18 cellular contexts compared by ENCODE assay signal in the genomic region with DNA sequence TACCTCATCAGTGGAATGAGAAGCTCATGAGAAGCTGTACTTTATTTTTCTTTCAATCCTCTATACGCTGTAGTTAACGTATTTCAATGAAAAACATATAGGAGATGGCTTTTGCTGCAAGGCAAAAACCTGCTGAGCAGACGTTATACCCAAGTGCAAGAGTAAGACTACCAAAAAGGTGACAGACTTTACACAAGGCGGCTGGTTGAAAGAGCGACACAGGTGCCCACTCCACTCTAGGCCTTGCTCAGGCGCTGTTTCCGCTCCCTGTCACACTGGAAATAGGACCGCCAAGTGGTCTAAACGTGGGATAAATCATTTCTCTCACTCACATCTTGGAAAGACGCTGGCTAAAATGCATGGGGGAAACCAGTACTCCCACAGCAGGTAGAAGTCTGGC. TPM values are rescaled to one million over a fixed set of nuclear protein-coding genes. Genes with fewer than 3 reads are reported as not detected.
DNase-seq lines count a peak whose midpoint lies in the region; ATAC-seq, FAIRE-seq and TF ChIP-seq lines count a peak whose summit lies in the region.
"Had no signal": no experiment of that assay in that cellular context is flagged by ENCODE, and none has a peak within 500 bp of the region (broad histone marks: within the 10 kb centered on the region; RNA-seq: fewer than 3 reads in every experiment).

No MANE protein-coding gene starts in this region.

- H3K9ac ChIP-seq in SU-DHL-6 (ENCODE audit: low read length) (peak overlapping the region; percentile 72), K562 (ENCODE audit: insufficient read depth in 1 of 2, low read depth in 2 of 2, low read length in 2 of 2) (no peak overlapping the region), mesendoderm (ENCODE audit: low read length) (no peak overlapping the region)

- H3F3A ChIP-seq in SU-DHL-6 (ENCODE audit: insufficient read depth), result peaks cover 69% of the 10 kb centered on the region

- TF ChIP-seq CTCF in SU-DHL-6 (IDR thresholded peaks at IDR 0.05; ENCODE audit: insufficient read depth, low read length, poor library complexity, severe bottlenecking), result no peak
- no peak for TF ChIP-seq CTCF in K562 (IDR thresholded peaks at IDR 0.05 in 2 of 3, conservative IDR thresholded peaks at IDR 0.05 in 1 of 3; ENCODE audit: insufficient read depth in 2 of 3, low read depth in 1 of 3, low read length in 3 of 3)
- no peak for TF ChIP-seq CTCF in stomach (IDR thresholded peaks at IDR 0.05)

- intact Hi-C loops in K562 (cut with micrococcal nuclease) (no loop called here), stomach (cut with DNase I; ENCODE audit: low total_unique reads) (no loop called here)

- H3K4me1 ChIP-seq in K562 (replicated peaks in 1 of 2; ENCODE audit: control insufficient read depth in 2 of 2, insufficient read depth in 2 of 2, low read length in 2 of 2), result peaks cover 6 to 51% of the 10 kb centered on the region in 2 experiments
- peaks cover 13 to 71% (median 55%) of the 10 kb centered on the region in 4 donors for H3K4me1 ChIP-seq in stomach
- peaks cover 2% of the 10 kb centered on the region for H3K4me1 ChIP-seq in mesendoderm (ENCODE audit: control insufficient read depth, low read depth, low read length)

- no peaks in the 10 kb centered on the region for H3K9me2 ChIP-seq in SU-DHL-6 (replicated peaks; ENCODE audit: insufficient read depth, low read length)

- TF ChIP-seq POLR2A in K562 (conservative IDR thresholded peaks at IDR 0.05) (no peak), stomach (IDR thresholded peaks at IDR 0.05) (no peak)

- 85% methylated on average over 9 of the region's 10 CpGs for WGBS in K562 (ENCODE audit: insufficient coverage, low coverage, missing lambda C conversion rate)
- 85 to 89% (median 88%) methylated on average over 10 of the region's 10 CpGs for WGBS in stomach, 5 donors
- WGBS in mesendoderm (ENCODE audit: extremely low coverage, insufficient coverage, low lambda C conversion rate), result no CpG with 5 or more reads among the region's 10 CpGs

- no peaks in the 10 kb centered on the region for H3K27me3 ChIP-seq in SU-DHL-6 (ENCODE audit: low read length)
- H3K27me3 ChIP-seq in K562 (ENCODE audit: control insufficient read depth in 2 of 2, insufficient read depth in 2 of 2, low read length in 2 of 2), result no peaks in the 10 kb centered on the region
- no peaks in the 10 kb centered on the region for H3K27me3 ChIP-seq in stomach
- H3K27me3 ChIP-seq in mesendoderm (ENCODE audit: insufficient read depth, low read length, poor library complexity), result no peaks in the 10 kb centered on the region
- H3K27me3 ChIP-seq: dorsolateral prefrontal cortex had no signal

- H2AFZ ChIP-seq in SU-DHL-6 (ENCODE audit: low read depth, low read length, severe bottlenecking) (no peak overlapping the region), K562 (ENCODE audit: low read depth, low read length) (no peak overlapping the region)

- peak overlapping the region; percentile 81 for H3K4me2 ChIP-seq in SU-DHL-6 (ENCODE audit: low read depth, low read length, poor library complexity, severe bottlenecking)
- no peak overlapping the region for H3K4me2 ChIP-seq in K562 (ENCODE audit: insufficient read depth, low read length)
- no peak overlapping the region for H3K4me2 ChIP-seq in mesendoderm (ENCODE audit: low read length)

- in situ Hi-C loops in K562 (cut with MboI), result no loop called here

- DNase-seq in activated naive CD4-positive, alpha-beta T cell treated with anti-CD3 and anti-CD28 coated beads, Interleukin-2, amount 10 ng/mL, durations not matched to agents 7 days and 5 days, result no peak
- DNase-seq in activated naive CD4-positive, alpha-beta T cell (lab: John Stamatoyannopoulos, UW), result no peak
- DNase-seq in K562 (ENCODE audit: extremely low read depth in 1 of 4, low spot score in 3 of 4) (no peak), stomach (no peak), mesendoderm (no peak)
- DNase-seq: activated CD4-positive, CD25-positive, alpha-beta regulatory T cell treated with anti-CD3 and anti-CD28 coated beads, Interleukin-2, amount 50 U/mL, for 72 hours; Calu3; dorsolateral prefrontal cortex; NCI-H1092 treated with DMSO at 0.1 percent for 48 hours; NCI-H2171 had no signal

- H3K79me1 ChIP-seq in mesendoderm (ENCODE audit: low read length), result peaks cover 36% of the 10 kb centered on the region

- H3K9me3 Mint-ChIP-seq in activated naive CD4-positive, alpha-beta T cell treated with anti-CD3 and anti-CD28 coated beads, Interleukin-2, amount 10 ng/mL, durations not matched to agents 7 days and 5 days, result no peaks in the 10 kb centered on the region
- H3K9me3 Mint-ChIP-seq: brain had no signal

- no TSS peak for BruUV-seq in K562 (replicated peaks; lab: Mats Ljungman, UMichigan)

- H3K36me3 Mint-ChIP-seq in activated naive CD4-positive, alpha-beta T cell treated with anti-CD3 and anti-CD28 coated beads, Interleukin-2, amount 10 ng/mL, durations not matched to agents 7 days and 5 days, result peaks cover 80% of the 10 kb centered on the region

- POLR2A ChIA-PET in K562 (lab: Yijun Ruan, JAX), result interaction anchor here (1.1 to 3.7 kb wide), 2 partner anchors 10 to 106 kb away, joined by 3 to 11 read pairs; no protein-coding TSS in a partner anchor

- no peak for TF ChIP-seq RAD21 in K562 (CRISPR knock-in tag; conservative IDR thresholded peaks at IDR 0.05 in 1 of 2, IDR thresholded peaks at IDR 0.05 in 1 of 2)

- no peak overlapping the region for H3K18ac ChIP-seq in mesendoderm (ENCODE audit: low read length)

- H2BK5ac ChIP-seq in mesendoderm (ENCODE audit: low read length), result no peak overlapping the region

- no peaks in the 10 kb centered on the region for H3K27me3 Mint-ChIP-seq in activated naive CD4-positive, alpha-beta T cell treated with anti-CD3 and anti-CD28 coated beads, Interleukin-2, amount 10 ng/mL, durations not matched to agents 7 days and 5 days
- H3K27me3 Mint-ChIP-seq: brain had no signal

- no peak overlapping the region for H4K8ac ChIP-seq in mesendoderm (ENCODE audit: low read depth, low read length)

- H3K56ac ChIP-seq in mesendoderm (ENCODE audit: low read length), result no peak overlapping the region

- H3K9me1 ChIP-seq in K562 (ENCODE audit: control insufficient read depth, insufficient read depth, low read length), result peaks cover 11% of the 10 kb centered on the region

- peaks cover 86% of the 10 kb centered on the region for H3K4me1 Mint-ChIP-seq in activated naive CD4-positive, alpha-beta T cell treated with anti-CD3 and anti-CD28 coated beads, Interleukin-2, amount 10 ng/mL, durations not matched to agents 7 days and 5 days

- no peak for FAIRE-seq in K562 (lab: Jason Lieb, UNC)
- FAIRE-seq: GM12891 had no signal

- H3K23ac ChIP-seq in mesendoderm (ENCODE audit: low read length), result no peak overlapping the region

- peak overlapping the region; percentile 99 for H3K27ac Mint-ChIP-seq in activated naive CD4-positive, alpha-beta T cell treated with anti-CD3 and anti-CD28 coated beads, Interleukin-2, amount 10 ng/mL, durations not matched to agents 7 days and 5 days

- H3K9me3 ChIP-seq in SU-DHL-6 (ENCODE audit: insufficient read depth, low read length) (no peaks in the 10 kb centered on the region), K562 (replicated peaks; ENCODE audit: control insufficient read depth, insufficient read depth, low read depth, low read length) (no peaks in the 10 kb centered on the region), stomach (no peaks in the 10 kb centered on the region)
- H3K9me3 ChIP-seq: prostate gland had no signal

- H3K4me3 Mint-ChIP-seq in activated naive CD4-positive, alpha-beta T cell treated with anti-CD3 and anti-CD28 coated beads, Interleukin-2, amount 10 ng/mL, durations not matched to agents 7 days and 5 days, result peak overlapping the region; percentile 90
- H3K4me3 Mint-ChIP-seq: brain had no signal

- ATAC-seq in K562 (no peak), GM19467 (IDR thresholded peaks at IDR 0.05; ENCODE audit: unreplicated experiment) (no peak), HG02798 (IDR thresholded peaks at IDR 0.05; ENCODE audit: poor library complexity, unreplicated experiment) (no peak)
- ATAC-seq: esophagus mucosa had no signal

- H3K27ac ChIP-seq in SU-DHL-6 (ENCODE audit: low read depth, low read length), result peak overlapping the region; percentile 93
- no peak overlapping the region for H3K27ac ChIP-seq in K562 (ENCODE audit: extremely low read depth, low read depth, low read length)
- peak overlapping the region in 3 of 5 donors; percentile 19 to 99 (median 98) for H3K27ac ChIP-seq in stomach
- H3K27ac ChIP-seq in mesendoderm (ENCODE audit: low read depth, low read length), result no peak overlapping the region
- H3K27ac ChIP-seq: dorsolateral prefrontal cortex, prostate gland had no signal

- H3K36me3 ChIP-seq in SU-DHL-6 (ENCODE audit: low read length), result no peaks in the 10 kb centered on the region
- peaks cover 79% of the 10 kb centered on the region for H3K36me3 ChIP-seq in K562 (ENCODE audit: control insufficient read depth, insufficient read depth, low read length)
- peaks cover 0 to 18% (median 10%) of the 10 kb centered on the region in 4 donors for H3K36me3 ChIP-seq in stomach
- no peaks in the 10 kb centered on the region for H3K36me3 ChIP-seq in mesendoderm (ENCODE audit: control insufficient read depth, insufficient read depth, low read length)
- H3K36me3 ChIP-seq: prostate gland had no signal

- CTCF ChIA-PET in activated naive CD4-positive, alpha-beta T cell treated with anti-CD3 and anti-CD28 coated beads, Interleukin-2, amount 10 ng/mL, durations not matched to agents 7 days and 5 days (lab: Charles Lee), result interaction anchor here (1.4 to 3.3 kb wide), 2 partner anchors 8 to 10 kb away, joined by 4 to 23 read pairs; no protein-coding TSS in a partner anchor
- CTCF ChIA-PET in K562 (lab: Yijun Ruan, JAX; ENCODE audit: low intra/inter-chr PET ratio), result no interaction called here

- no peak overlapping the region for H2BK120ac ChIP-seq in mesendoderm (ENCODE audit: low read depth, low read length)

- no peak overlapping the region for H2BK15ac ChIP-seq in mesendoderm (replicated peaks; ENCODE audit: low read depth)

- no peak overlapping the region for H3K4me3 ChIP-seq in SU-DHL-6 (ENCODE audit: insufficient read depth, low read length, poor library complexity, severe bottlenecking)
- H3K4me3 ChIP-seq in K562, result no peak overlapping the region
- no peak overlapping the region for H3K4me3 ChIP-seq in stomach
- no peak overlapping the region for H3K4me3 ChIP-seq in mesendoderm (ENCODE audit: low read length)
- H3K4me3 ChIP-seq: dorsolateral prefrontal cortex, lung, prostate gland had no signal

- H3K79me2 ChIP-seq in SU-DHL-6 (ENCODE audit: insufficient read depth, low read length) (peaks cover 97% of the 10 kb centered on the region), K562 (ENCODE audit: control insufficient read depth, insufficient read depth, low read length) (peaks cover 98% of the 10 kb centered on the region), mesendoderm (ENCODE audit: control insufficient read depth, insufficient read depth, low read length) (peaks cover 66% of the 10 kb centered on the region)

- H4K5ac ChIP-seq in mesendoderm (ENCODE audit: low read length), result no peak overlapping the region

- no peak overlapping the region for H3K4ac ChIP-seq in mesendoderm (ENCODE audit: low read depth, low read length)

- H2AK5ac ChIP-seq in mesendoderm (ENCODE audit: low read length), result no peak overlapping the region

- TF ChIP-seq EP300 in K562 (IDR thresholded peaks at IDR 0.05; ENCODE audit: low read length), result no peak
- no peak for TF ChIP-seq EP300 in stomach (IDR thresholded peaks at IDR 0.05)

- H4K20me1 ChIP-seq in SU-DHL-6 (ENCODE audit: low read depth, low read length) (no peaks in the 10 kb centered on the region), K562 (replicated peaks; ENCODE audit: control insufficient read depth, insufficient read depth, low read length) (peaks cover 8% of the 10 kb centered on the region; the same call in 1 of the 2 replicates)

RNA-seq across cellular contexts. Expression of a gene that starts 54.5 kb away (rescaled TPM):
- 275 and 554 TPM in 2 replicates for total RNA-seq in K562 (2011; cell fraction: chromatin; rRNA removed; ENCODE audit: low replicate concordance)
- 143 and 198 TPM in 2 replicates for total RNA-seq in K562 (2011; cell fraction: nucleolus; rRNA removed)
- 367 and 537 TPM in 2 replicates for total RNA-seq in K562 (2011; cell fraction: nucleoplasm; rRNA removed)
- 263 and 295 TPM in 2 replicates for total RNA-seq in K562 (2014; rRNA removed)
- 395 and 448 TPM in 2 replicates for total RNA-seq in K562 (2014; rRNA removed; fragmentation: Illumina TruSeq; extraction: Trizol)
- 284 and 309 TPM in 2 replicates for total RNA-seq in K562 (2015; rRNA removed; fragmentation: Illumina TruSeq; extraction: Trizol)
- 395 and 398 TPM in 2 replicates for total RNA-seq in K562 (2021)
- polyA plus RNA-seq in K562 (2011; rRNA removed), result 266 and 328 TPM in 2 replicates
- polyA plus RNA-seq in K562 (2011; cell fraction: cytosol; rRNA removed), result 100 and 189 TPM in 2 replicates
- polyA plus RNA-seq in K562 (2011; cell fraction: nucleus; rRNA removed), result 140 and 172 TPM in 2 replicates
- 237 and 317 TPM in 2 replicates for polyA plus RNA-seq in K562 (2012)
- polyA plus RNA-seq in K562 (2014; fragmentation: Illumina TruSeq; extraction: Trizol), result 383 and 443 TPM in 2 replicates
- polyA plus RNA-seq in K562 (2014; fragmentation: Nextera tagmentation; extraction: Ambion mirVana), result 100 to 1,000 TPM; 517 to 617 TPM
- 284 and 315 TPM in 2 replicates for polyA plus RNA-seq in K562 (2014; rRNA removed)
- 312 and 332 TPM in 2 replicates for polyA minus RNA-seq in K562 (2011; rRNA and poly(A)+ RNA removed)
- 118 and 128 TPM in 2 replicates for polyA minus RNA-seq in K562 (2011; cell fraction: cytosol; rRNA and poly(A)+ RNA removed)
- polyA minus RNA-seq in K562 (2011; cell fraction: nucleus; rRNA and poly(A)+ RNA removed), result 87.6 and 141 TPM in 2 replicates
- 100 to 1,000 TPM in 2 of 5 donors, 10 to 100 TPM in 3; 19.7 to 175 (median 98.0) TPM for total RNA-seq in stomach
- polyA plus RNA-seq in stomach, result 10 to 100 TPM; 56.6 to 85.2 (median 80.4) TPM
- polyA plus RNA-seq in mesendoderm (2013, experiment 1 of 2), result 159 TPM
- polyA plus RNA-seq in mesendoderm (2013, experiment 2 of 2), result 160 TPM

Comparison
In these comparisons a context has a peak if more than half of its experiments do, and no peak if none do; other contexts are left out.
1. H3K27ac ChIP-seq: peak in SU-DHL-6 (single experiment) and stomach (3 of 5); none in K562 (single experiment) and mesendoderm (single experiment).